ENCODE assay signal across 24 cellular contexts in the genomic region with DNA sequence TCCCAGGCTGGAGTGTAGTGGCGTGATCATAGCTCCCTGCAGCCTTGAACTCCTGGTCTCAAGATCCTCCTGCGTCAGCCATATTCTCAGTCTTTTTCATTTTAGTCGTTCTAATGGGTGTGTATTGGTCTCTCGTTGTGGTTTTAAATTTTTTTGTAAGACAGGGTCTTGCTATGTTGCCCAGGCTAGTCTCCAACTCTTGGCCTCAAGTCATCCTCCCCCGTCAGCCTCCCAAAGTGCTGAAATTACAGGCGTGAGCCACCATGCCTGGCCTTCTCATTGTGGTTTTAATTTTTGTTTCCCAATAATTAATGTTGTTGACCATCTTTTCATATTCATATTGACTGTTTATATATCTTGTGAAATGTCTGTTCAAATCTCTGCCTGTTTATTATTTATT. TPM values are rescaled to one million over a fixed set of nuclear protein-coding genes. Genes with fewer than 3 reads are reported as not detected.
DNase-seq lines count a peak whose midpoint lies in the region; ATAC-seq, FAIRE-seq and TF ChIP-seq lines count a peak whose summit lies in the region.
"Had no signal": no experiment of that assay in that cellular context is flagged by ENCODE, and none has a peak within 500 bp of the region (broad histone marks: within the 10 kb centered on the region; RNA-seq: fewer than 3 reads in every experiment).

No MANE protein-coding gene starts in this region.

- H3K4me3 ChIP-seq in HepG2 (replicated peaks in 1 of 3; ENCODE audit: insufficient read depth in 1 of 3, low read depth in 2 of 3, low read length in 3 of 3) (no peak overlapping the region), right lobe of liver (no peak overlapping the region)
- H3K4me3 ChIP-seq: A549; BLaER1 treated with 17β-estradiol and CSF1 and Interleukin-3, amounts not matched to agents 10 nM and 100 nM had no signal

- H3K4me2 ChIP-seq in HepG2 (ENCODE audit: low read depth, low read length): no peak overlapping the region
- H3K4me2 ChIP-seq: A549 had no signal

- no peak for ATAC-seq in HepG2
- ATAC-seq in right lobe of liver: no peak
- ATAC-seq in WTC11: no peak
- no peak for ATAC-seq in memory B cell (ENCODE audit: low read depth)
- no peak for ATAC-seq in stimulated activated effector memory CD8-positive, alpha-beta T cell treated with anti-CD3 and anti-CD28 coated beads, Interleukin-12 subunit alpha, Interleukin-12 subunit beta, amount 100 ng/mL, for 72 hours
- ATAC-seq: A549; CD8-positive, alpha-beta T cell had no signal

- no peak for TF ChIP-seq RAD21 in HepG2 (CRISPR knock-in tag; IDR thresholded peaks at IDR 0.05)

- H3K4me1 ChIP-seq in HepG2 (ENCODE audit: insufficient read depth, low read length) (peaks cover 27% of the 10 kb centered on the region), right lobe of liver (peaks cover 0 to 4% (median 0%) of the 10 kb centered on the region in 4 donors)

- H4K20me1 ChIP-seq in HepG2 (ENCODE audit: insufficient read depth, low read length): 0 out of 2 replicates have a peak, but pooled peaks cover 4% of the 10 kb centered on the region

- H3K36me3 Mint-ChIP-seq in WTC11 (no peaks in the 10 kb centered on the region), memory B cell (peaks cover 6% of the 10 kb centered on the region)
- peaks cover 7% of the 10 kb centered on the region for H3K36me3 Mint-ChIP-seq in stimulated activated effector memory CD8-positive, alpha-beta T cell treated with anti-CD3 and anti-CD28 coated beads, Interleukin-12 subunit alpha, Interleukin-12 subunit beta, amount 100 ng/mL, for 72 hours

- no peak overlapping the region for H3K4me3 Mint-ChIP-seq in WTC11
- no peak overlapping the region for H3K4me3 Mint-ChIP-seq in memory B cell
- H3K4me3 Mint-ChIP-seq in stimulated activated effector memory CD8-positive, alpha-beta T cell treated with anti-CD3 and anti-CD28 coated beads, Interleukin-12 subunit alpha, Interleukin-12 subunit beta, amount 100 ng/mL, for 72 hours: no peak overlapping the region
- H3K4me3 Mint-ChIP-seq: B cell; CD4-positive, alpha-beta T cell; CD8-positive, alpha-beta T cell had no signal

- no TSS peak for BruUV-seq in HepG2 (replicated peaks; lab: Mats Ljungman, UMichigan)

- H3K9me3 Mint-ChIP-seq in WTC11: no peaks in the 10 kb centered on the region
- H3K9me3 Mint-ChIP-seq in memory B cell: no peaks in the 10 kb centered on the region
- H3K9me3 Mint-ChIP-seq in stimulated activated effector memory CD8-positive, alpha-beta T cell treated with anti-CD3 and anti-CD28 coated beads, Interleukin-12 subunit alpha, Interleukin-12 subunit beta, amount 100 ng/mL, for 72 hours: no peaks in the 10 kb centered on the region
- H3K9me3 Mint-ChIP-seq: CD4-positive, alpha-beta T cell; CD8-positive, alpha-beta T cell had no signal

- CTCF ChIA-PET in HepG2 (lab: Yijun Ruan, JAX; ENCODE audit: low intra/inter-chr PET ratio, low total read pairs): no interaction called here
- CTCF ChIA-PET in WTC11 (lab: Charles Lee): interaction anchor here (0.7 kb wide), 1 partner anchor 170 kb away, joined by 3 read pairs; no protein-coding TSS in a partner anchor

- no peak for TF ChIP-seq POLR2A in HepG2 (IDR thresholded peaks at IDR 0.05; ENCODE audit: insufficient read depth in 1 of 2, low read depth in 2 of 2, low read length in 2 of 2)
- TF ChIP-seq POLR2A in right lobe of liver (IDR thresholded peaks at IDR 0.05): no peak

- no peaks in the 10 kb centered on the region for H3K4me1 Mint-ChIP-seq in WTC11
- peaks cover 17% of the 10 kb centered on the region for H3K4me1 Mint-ChIP-seq in memory B cell
- H3K4me1 Mint-ChIP-seq in stimulated activated effector memory CD8-positive, alpha-beta T cell treated with anti-CD3 and anti-CD28 coated beads, Interleukin-12 subunit alpha, Interleukin-12 subunit beta, amount 100 ng/mL, for 72 hours: peaks cover 24% of the 10 kb centered on the region

- FAIRE-seq in HepG2 (lab: Jason Lieb, UNC): no peak
- FAIRE-seq: A549, D721Med, G401.6, GM12891, GM19239 had no signal

- intact Hi-C loops in HepG2 (cut with micrococcal nuclease; ENCODE audit: unreplicated experiment): no loop called here
- intact Hi-C loops in right lobe of liver (cut with DNase I): no loop called here

- no peak for TF ChIP-seq CTCF in HepG2 (CRISPR knock-in tag; IDR thresholded peaks at IDR 0.05)
- no peak for TF ChIP-seq CTCF in right lobe of liver (IDR thresholded peaks at IDR 0.05)
- no peak for TF ChIP-seq CTCF in WTC11 (IDR thresholded peaks at IDR 0.05)

- H3K9me3 ChIP-seq in HepG2 (ENCODE audit: low read length) (no peaks in the 10 kb centered on the region), right lobe of liver (no peaks in the 10 kb centered on the region)
- H3K9me3 ChIP-seq: A549 had no signal

- H3K27me3 Mint-ChIP-seq in WTC11 (ENCODE audit: low read depth) (no peaks in the 10 kb centered on the region), memory B cell (no peaks in the 10 kb centered on the region)
- H3K27me3 Mint-ChIP-seq: B cell; CD4-positive, alpha-beta T cell had no signal

- no peak overlapping the region for H3K9ac ChIP-seq in HepG2 (ENCODE audit: insufficient read depth, low read depth, low read length)
- H3K9ac ChIP-seq: BLaER1 treated with 17β-estradiol and CSF1 and Interleukin-3, amounts not matched to agents 10 nM and 100 nM had no signal

- TF ChIP-seq EP300 in HepG2 (IDR thresholded peaks at IDR 0.05; ENCODE audit: low read depth in 2 of 2, low read length in 2 of 2) (no peak), HepG2 (CRISPR knock-in tag; IDR thresholded peaks at IDR 0.05; ENCODE audit: borderline replicate concordance) (no peak)

- DNase-seq in HepG2 (ENCODE audit: low spot score): no peak
- no peak for DNase-seq in right lobe of liver
- no peak for DNase-seq in WTC11 (ENCODE audit: low spot score)
- no peak for DNase-seq in memory B cell (ENCODE audit: low spot score in 2 of 2)
- DNase-seq in stimulated activated effector memory CD8-positive, alpha-beta T cell treated with anti-CD3 and anti-CD28 coated beads, Interleukin-12 subunit alpha, Interleukin-12 subunit beta, amount 100 ng/mL, for 72 hours (ENCODE audit: low spot score in 2 of 2): no peak
- no peak for DNase-seq in NCI-H2107 (lab: John Stamatoyannopoulos, UW)
- DNase-seq in NCI-H146 (lab: John Stamatoyannopoulos, UW): no peak
- DNase-seq in NOMO-1 treated with dmso at 0.1 percent for 144 hours (lab: John Stamatoyannopoulos, UW; ENCODE audit: unreplicated experiment): no peak
- DNase-seq: AML-193; Caco-2; Calu3; CD4-positive, alpha-beta T cell; CD8-positive, alpha-beta T cell; DMS79 treated with DMSO at 0.1 percent for 48 hours; GF-D8 had no signal

- no peaks in the 10 kb centered on the region for H3K27me3 ChIP-seq in HepG2 (ENCODE audit: control insufficient read depth in 1 of 2, insufficient read depth in 2 of 2, low read length in 2 of 2)
- H3K27me3 ChIP-seq in right lobe of liver: no peaks in the 10 kb centered on the region
- H3K27me3 ChIP-seq: BLaER1 treated with 17β-estradiol and CSF1 and Interleukin-3, amounts not matched to agents 10 nM and 100 nM had no signal

- WGBS in HepG2 (ENCODE audit: low lambda C conversion rate): 91% methylated on average over 6 of the region's 6 CpGs
- 91% methylated on average over 5 of the region's 6 CpGs for WGBS in right lobe of liver (ENCODE audit: insufficient coverage, low coverage, low lambda C conversion rate, missing lambda C conversion rate)

- POLR2A ChIA-PET in HepG2 (lab: Yijun Ruan, JAX): interaction anchor here (2.2 kb wide), 1 partner anchor 35 kb away, joined by 5 read pairs; no protein-coding TSS in a partner anchor
- POLR2A ChIA-PET in WTC11 (lab: Charles Lee): no interaction called here

- no peak overlapping the region for H3K27ac ChIP-seq in HepG2 (ENCODE audit: extremely low read length, insufficient read depth, low read length)
- H3K27ac ChIP-seq in right lobe of liver: no peak overlapping the region
- H3K27ac ChIP-seq: 22Rv1, A549, C4-2B had no signal

- H3K36me3 ChIP-seq in HepG2 (replicated peaks in 1 of 2; ENCODE audit: control insufficient read depth in 1 of 2, insufficient read depth in 2 of 2, low read length in 2 of 2): peaks cover 0 to 3% of the 10 kb centered on the region in 2 experiments; a peak in 3 of 5 replicates
- no peaks in the 10 kb centered on the region for H3K36me3 ChIP-seq in right lobe of liver

- in situ Hi-C loops in HepG2 (cut with HindIII; ENCODE audit: extremely low pct_ligation_motif_present, low pct_unique_long_range_greater_than_20kb): no loop called here

- peaks cover 26% of the 10 kb centered on the region for H3K79me2 ChIP-seq in HepG2 (ENCODE audit: insufficient read depth, low read length)

- H3K27ac Mint-ChIP-seq in WTC11: no peak overlapping the region
- H3K27ac Mint-ChIP-seq in memory B cell: peak overlapping the region; percentile 23
- peak overlapping the region; percentile 74 for H3K27ac Mint-ChIP-seq in stimulated activated effector memory CD8-positive, alpha-beta T cell treated with anti-CD3 and anti-CD28 coated beads, Interleukin-12 subunit alpha, Interleukin-12 subunit beta, amount 100 ng/mL, for 72 hours
- H3K27ac Mint-ChIP-seq: B cell; CD4-positive, alpha-beta T cell; CD8-positive, alpha-beta T cell had no signal

- no peak overlapping the region for H2AFZ ChIP-seq in HepG2 (ENCODE audit: low read length)

RNA-seq across cellular contexts. Expression of a gene that starts 8.6 kb away (rescaled TPM):
- 20.8 and 32.6 TPM in 2 replicates for total RNA-seq in HepG2 (2016; rRNA removed; fragmentation: Illumina TruSeq; extraction: Trizol)
- total RNA-seq in HepG2 (2016; cell fraction: cytosol; rRNA removed; fragmentation: Illumina TruSeq; extraction: Trizol; ENCODE audit: low read depth): 26.4 and 26.9 TPM in 2 replicates
- 17.2 and 32.1 TPM in 2 replicates for total RNA-seq in HepG2 (2016; cell fraction: insoluble cytoplasmic fraction; rRNA removed; fragmentation: Illumina TruSeq; extraction: Trizol)
- 23.6 and 28.5 TPM in 2 replicates for total RNA-seq in HepG2 (2016; cell fraction: membrane; rRNA removed; fragmentation: Illumina TruSeq; extraction: Trizol)
- 32.2 and 37.2 TPM in 2 replicates for total RNA-seq in HepG2 (2016; cell fraction: nucleus; rRNA removed; fragmentation: Illumina TruSeq; extraction: Trizol)
- 134 and 150 TPM in 2 replicates for polyA plus RNA-seq in HepG2 (2011; rRNA removed)
- 37.1 and 46.4 TPM in 2 replicates for polyA plus RNA-seq in HepG2 (2011; cell fraction: cytosol; rRNA removed)
- 1,312 and 1,888 TPM in 2 replicates for polyA plus RNA-seq in HepG2 (2011; cell fraction: nucleus; rRNA removed)
- polyA plus RNA-seq in HepG2 (2012): 125 and 137 TPM in 2 replicates
- 5.0 and 5.4 TPM in 2 replicates for polyA plus RNA-seq in HepG2 (2016; cell fraction: cytosol; fragmentation: Illumina TruSeq; extraction: Trizol; ENCODE audit: low read depth)
- 15.7 and 19.0 TPM in 2 replicates for polyA plus RNA-seq in HepG2 (2016; cell fraction: insoluble cytoplasmic fraction; fragmentation: Illumina TruSeq; extraction: Trizol; ENCODE audit: low read depth)
- 16.7 and 22.4 TPM in 2 replicates for polyA plus RNA-seq in HepG2 (2016; cell fraction: membrane; fragmentation: Illumina TruSeq; extraction: Trizol; ENCODE audit: low read depth)
- 121 and 131 TPM in 2 replicates for polyA plus RNA-seq in HepG2 (2016; cell fraction: nucleus; fragmentation: Illumina TruSeq; extraction: Trizol; ENCODE audit: insufficient read depth, low read depth)
- 36.2 and 133 TPM in 2 replicates for polyA minus RNA-seq in HepG2 (2011; rRNA and poly(A)+ RNA removed; ENCODE audit: low replicate concordance)
- 52.6 and 54.1 TPM in 2 replicates for polyA minus RNA-seq in HepG2 (2011; cell fraction: cytosol; rRNA and poly(A)+ RNA removed)
- 148 and 161 TPM in 2 replicates for polyA minus RNA-seq in HepG2 (2011; cell fraction: nucleus; rRNA and poly(A)+ RNA removed)
- total RNA-seq in right lobe of liver: 10 to 100 TPM; 24.2 to 47.1 (median 29.6) TPM
- total RNA-seq in WTC11 (2021): 64.7 to 76.9 TPM (median 68.6 TPM) in 3 replicates

RNA-seq across cellular contexts. Expression of a gene that starts 50.3 kb away (rescaled TPM):
- total RNA-seq in HepG2 (2016; rRNA removed; fragmentation: Illumina TruSeq; extraction: Trizol): 5.2 and 10.6 TPM in 2 replicates
- 1.5 and 1.8 TPM in 2 replicates for total RNA-seq in HepG2 (2016; cell fraction: cytosol; rRNA removed; fragmentation: Illumina TruSeq; extraction: Trizol; ENCODE audit: low read depth)
- total RNA-seq in HepG2 (2016; cell fraction: insoluble cytoplasmic fraction; rRNA removed; fragmentation: Illumina TruSeq; extraction: Trizol): 4.9 and 7.5 TPM in 2 replicates
- total RNA-seq in HepG2 (2016; cell fraction: membrane; rRNA removed; fragmentation: Illumina TruSeq; extraction: Trizol): 3.4 and 4.1 TPM in 2 replicates
- total RNA-seq in HepG2 (2016; cell fraction: nucleus; rRNA removed; fragmentation: Illumina TruSeq; extraction: Trizol): 6.8 and 8.0 TPM in 2 replicates
- 6.8 and 7.8 TPM in 2 replicates for polyA plus RNA-seq in HepG2 (2011; rRNA removed)
- polyA plus RNA-seq in HepG2 (2011; cell fraction: cytosol; rRNA removed): 1.9 and 2.2 TPM in 2 replicates
- 23.6 and 26.5 TPM in 2 replicates for polyA plus RNA-seq in HepG2 (2011; cell fraction: nucleus; rRNA removed)
- 6.2 and 9.6 TPM in 2 replicates for polyA plus RNA-seq in HepG2 (2012)
- polyA plus RNA-seq in HepG2 (2016; cell fraction: cytosol; fragmentation: Illumina TruSeq; extraction: Trizol; ENCODE audit: low read depth): 0.61 and 0.68 TPM in 2 replicates
- 4.4 and 7.0 TPM in 2 replicates for polyA plus RNA-seq in HepG2 (2016; cell fraction: insoluble cytoplasmic fraction; fragmentation: Illumina TruSeq; extraction: Trizol; ENCODE audit: low read depth)
- 1.6 and 1.8 TPM in 2 replicates for polyA plus RNA-seq in HepG2 (2016; cell fraction: membrane; fragmentation: Illumina TruSeq; extraction: Trizol; ENCODE audit: low read depth)
- 16.3 and 16.6 TPM in 2 replicates for polyA plus RNA-seq in HepG2 (2016; cell fraction: nucleus; fragmentation: Illumina TruSeq; extraction: Trizol; ENCODE audit: insufficient read depth, low read depth)
- polyA minus RNA-seq in HepG2 (2011; rRNA and poly(A)+ RNA removed; ENCODE audit: low replicate concordance): 11.8 and 14.9 TPM in 2 replicates
- 4.9 and 5.0 TPM in 2 replicates for polyA minus RNA-seq in HepG2 (2011; cell fraction: cytosol; rRNA and poly(A)+ RNA removed)
- polyA minus RNA-seq in HepG2 (2011; cell fraction: nucleus; rRNA and poly(A)+ RNA removed): 17.0 and 20.4 TPM in 2 replicates
- 10 to 100 TPM in 4 of 6 experiments, 1 to 10 TPM in 2; 9.0 to 26.0 (median 12.0) TPM for total RNA-seq in right lobe of liver
- 31.3 to 32.2 TPM (median 31.9 TPM) in 3 replicates for total RNA-seq in WTC11 (2021)

RNA-seq across cellular contexts. Expression of a gene that starts 51.3 kb away (rescaled TPM):
- total RNA-seq in HepG2 (2016; rRNA removed; fragmentation: Illumina TruSeq; extraction: Trizol) (43.6 and 62.9 TPM in 2 replicates), right lobe of liver (10 to 100 TPM in 4 of 6 experiments, 1 to 10 TPM in 2; 8.5 to 13.6 (median 10.2) TPM), WTC11 (2021) (47.8 to 53.4 TPM (median 51.5 TPM) in 3 replicates)
- total RNA-seq in HepG2 (2016; cell fraction: cytosol; rRNA removed; fragmentation: Illumina TruSeq; extraction: Trizol; ENCODE audit: low read depth): 20.6 and 23.0 TPM in 2 replicates
- total RNA-seq in HepG2 (2016; cell fraction: insoluble cytoplasmic fraction; rRNA removed; fragmentation: Illumina TruSeq; extraction: Trizol): 44.0 and 64.1 TPM in 2 replicates
- total RNA-seq in HepG2 (2016; cell fraction: membrane; rRNA removed; fragmentation: Illumina TruSeq; extraction: Trizol): 44.5 and 45.0 TPM in 2 replicates
- 39.9 and 48.4 TPM in 2 replicates for total RNA-seq in HepG2 (2016; cell fraction: nucleus; rRNA removed; fragmentation: Illumina TruSeq; extraction: Trizol)
- 63.3 and 64.4 TPM in 2 replicates for polyA plus RNA-seq in HepG2 (2011; rRNA removed)
- polyA plus RNA-seq in HepG2 (2011; cell fraction: cytosol; rRNA removed): 36.2 and 47.1 TPM in 2 replicates
- polyA plus RNA-seq in HepG2 (2011; cell fraction: nucleus; rRNA removed): 87.7 and 89.1 TPM in 2 replicates
- polyA plus RNA-seq in HepG2 (2012): 22.1 and 34.4 TPM in 2 replicates
- polyA plus RNA-seq in HepG2 (2016; cell fraction: cytosol; fragmentation: Illumina TruSeq; extraction: Trizol; ENCODE audit: low read depth): 20.4 and 20.5 TPM in 2 replicates
- polyA plus RNA-seq in HepG2 (2016; cell fraction: insoluble cytoplasmic fraction; fragmentation: Illumina TruSeq; extraction: Trizol; ENCODE audit: low read depth): 37.7 and 50.5 TPM in 2 replicates
- 30.9 and 35.9 TPM in 2 replicates for polyA plus RNA-seq in HepG2 (2016; cell fraction: membrane; fragmentation: Illumina TruSeq; extraction: Trizol; ENCODE audit: low read depth)
- polyA plus RNA-seq in HepG2 (2016; cell fraction: nucleus; fragmentation: Illumina TruSeq; extraction: Trizol; ENCODE audit: insufficient read depth, low read depth): 108 and 110 TPM in 2 replicates
- polyA minus RNA-seq in HepG2 (2011; rRNA and poly(A)+ RNA removed; ENCODE audit: low replicate concordance): 56.0 and 95.0 TPM in 2 replicates
- polyA minus RNA-seq in HepG2 (2011; cell fraction: cytosol; rRNA and poly(A)+ RNA removed): 11.3 and 14.0 TPM in 2 replicates
- 13.9 and 15.5 TPM in 2 replicates for polyA minus RNA-seq in HepG2 (2011; cell fraction: nucleus; rRNA and poly(A)+ RNA removed)

RNA-seq across cellular contexts. Expression of a gene that starts 59.6 kb away (rescaled TPM):
- total RNA-seq in HepG2 (2016; rRNA removed; fragmentation: Illumina TruSeq; extraction: Trizol) (92.3 and 95.7 TPM in 2 replicates), right lobe of liver (10 to 100 TPM; 42.4 to 70.5 (median 53.8) TPM), WTC11 (2021) (82.9 to 93.3 TPM (median 92.6 TPM) in 3 replicates)
- 9.5 and 11.4 TPM in 2 replicates for total RNA-seq in HepG2 (2016; cell fraction: cytosol; rRNA removed; fragmentation: Illumina TruSeq; extraction: Trizol; ENCODE audit: low read depth)
- total RNA-seq in HepG2 (2016; cell fraction: insoluble cytoplasmic fraction; rRNA removed; fragmentation: Illumina TruSeq; extraction: Trizol): 81.8 and 96.0 TPM in 2 replicates
- 34.4 and 43.9 TPM in 2 replicates for total RNA-seq in HepG2 (2016; cell fraction: membrane; rRNA removed; fragmentation: Illumina TruSeq; extraction: Trizol)
- total RNA-seq in HepG2 (2016; cell fraction: nucleus; rRNA removed; fragmentation: Illumina TruSeq; extraction: Trizol): 44.5 and 52.3 TPM in 2 replicates
- polyA plus RNA-seq in HepG2 (2011; rRNA removed): 67.9 and 84.6 TPM in 2 replicates
- 65.4 and 67.1 TPM in 2 replicates for polyA plus RNA-seq in HepG2 (2011; cell fraction: cytosol; rRNA removed)
- polyA plus RNA-seq in HepG2 (2011; cell fraction: nucleus; rRNA removed): 28.7 and 29.6 TPM in 2 replicates
- polyA plus RNA-seq in HepG2 (2012): 66.8 and 70.9 TPM in 2 replicates
- 13.1 and 18.8 TPM in 2 replicates for polyA plus RNA-seq in HepG2 (2016; cell fraction: cytosol; fragmentation: Illumina TruSeq; extraction: Trizol; ENCODE audit: low read depth)
- 142 and 160 TPM in 2 replicates for polyA plus RNA-seq in HepG2 (2016; cell fraction: insoluble cytoplasmic fraction; fragmentation: Illumina TruSeq; extraction: Trizol; ENCODE audit: low read depth)
- polyA plus RNA-seq in HepG2 (2016; cell fraction: membrane; fragmentation: Illumina TruSeq; extraction: Trizol; ENCODE audit: low read depth): 28.8 and 38.8 TPM in 2 replicates
- polyA plus RNA-seq in HepG2 (2016; cell fraction: nucleus; fragmentation: Illumina TruSeq; extraction: Trizol; ENCODE audit: insufficient read depth, low read depth): 76.0 and 89.2 TPM in 2 replicates
- 55.3 and 73.1 TPM in 2 replicates for polyA minus RNA-seq in HepG2 (2011; rRNA and poly(A)+ RNA removed; ENCODE audit: low replicate concordance)
- polyA minus RNA-seq in HepG2 (2011; cell fraction: cytosol; rRNA and poly(A)+ RNA removed): 26.1 and 30.8 TPM in 2 replicates
- polyA minus RNA-seq in HepG2 (2011; cell fraction: nucleus; rRNA and poly(A)+ RNA removed): 44.4 and 46.2 TPM in 2 replicates
